18 cellular contexts compared by ENCODE assay signal in genomic region chr3:12939137-12939536, GRCh38.
A peak's percentile ranks its signal among the peaks of the same experiment; 100 is the strongest.
DNase-seq lines count a peak whose midpoint lies in the region; ATAC-seq lines count a peak whose summit lies in the region.
"Had no signal": no experiment of that assay in that cellular context is flagged by ENCODE, and none has a peak within 500 bp of the region (broad histone marks: within the 10 kb centered on the region; RNA-seq: fewer than 3 reads in every experiment).

No MANE protein-coding gene starts in this region.

- H2BK12ac ChIP-seq in trophoblast cell (ENCODE audit: low read length), result no peak overlapping the region

- H3K36me3 ChIP-seq in BLaER1, result peaks cover 98% of the 10 kb centered on the region
- H3K36me3 ChIP-seq in adipocyte (ENCODE audit: control insufficient read depth, insufficient read depth, low read length, severe bottlenecking), result peaks cover 31% of the 10 kb centered on the region
- H3K36me3 ChIP-seq in mucosa of stomach (ENCODE audit: control insufficient read depth, insufficient read depth, low read length), result no peaks in the 10 kb centered on the region
- peaks cover 14 to 19% of the 10 kb centered on the region in 2 donors for H3K36me3 ChIP-seq in stomach smooth muscle (ENCODE audit: control insufficient read depth in 2 of 2, insufficient read depth in 2 of 2, low read length in 2 of 2)
- H3K36me3 ChIP-seq in trophoblast cell (ENCODE audit: control insufficient read depth in 1 of 2, insufficient read depth in 2 of 2, low read length in 2 of 2), result peaks cover 42 to 53% of the 10 kb centered on the region in 2 experiments

- H4K12ac ChIP-seq in trophoblast cell (ENCODE audit: low read depth, low read length), result no peak overlapping the region

- H3K27me3 ChIP-seq in BLaER1 (no peaks in the 10 kb centered on the region), adipocyte (replicated peaks; ENCODE audit: control insufficient read depth, insufficient read depth, low read length) (no peaks in the 10 kb centered on the region), mucosa of stomach (ENCODE audit: control insufficient read depth, insufficient read depth, low read length) (no peaks in the 10 kb centered on the region), stomach smooth muscle (ENCODE audit: control insufficient read depth in 1 of 2, insufficient read depth in 2 of 2, low read length in 2 of 2) (no peaks in the 10 kb centered on the region), trophoblast cell (ENCODE audit: insufficient read depth, low read length) (no peaks in the 10 kb centered on the region)
- H3K27me3 ChIP-seq: pancreas, thyroid gland had no signal

- no peak overlapping the region for H3K18ac ChIP-seq in trophoblast cell (ENCODE audit: low read length)

- H3K4me2 ChIP-seq in BLaER1, result peak overlapping the region; percentile 80
- H3K4me2 ChIP-seq in trophoblast cell (ENCODE audit: low read length), result no peak overlapping the region
- H3K4me2 ChIP-seq: smooth muscle cell had no signal

- no peak overlapping the region for H4K91ac ChIP-seq in trophoblast cell (ENCODE audit: low read depth, low read length)

- H3K9me3 ChIP-seq in BLaER1 (no peaks in the 10 kb centered on the region), adipocyte (ENCODE audit: control insufficient read depth, low read length) (no peaks in the 10 kb centered on the region), mucosa of stomach (ENCODE audit: control insufficient read depth, low read length) (no peaks in the 10 kb centered on the region), stomach smooth muscle (ENCODE audit: control insufficient read depth in 2 of 2, low read length in 2 of 2) (no peaks in the 10 kb centered on the region), trophoblast cell (ENCODE audit: insufficient read depth, low read depth, low read length) (no peaks in the 10 kb centered on the region)
- H3K9me3 ChIP-seq: pancreas, thyroid gland had no signal

- no peak overlapping the region for H3K4ac ChIP-seq in trophoblast cell (ENCODE audit: low read depth, low read length)

- H3K4me1 ChIP-seq in BLaER1, result peaks cover 99% of the 10 kb centered on the region
- peaks cover 30% of the 10 kb centered on the region for H3K4me1 ChIP-seq in adipocyte (ENCODE audit: control insufficient read depth, insufficient read depth, low read length)
- H3K4me1 ChIP-seq in mucosa of stomach (ENCODE audit: control insufficient read depth, insufficient read depth, low read length), result peaks cover 24% of the 10 kb centered on the region
- H3K4me1 ChIP-seq in stomach smooth muscle (ENCODE audit: control insufficient read depth, insufficient read depth, low read length), result peaks cover 67% of the 10 kb centered on the region
- H3K4me1 ChIP-seq in trophoblast cell (ENCODE audit: control insufficient read depth in 1 of 2, insufficient read depth in 2 of 2, low read length in 2 of 2), result peaks cover 0 to 9% of the 10 kb centered on the region in 2 experiments

- no peaks in the 10 kb centered on the region for H3K79me2 ChIP-seq in trophoblast cell (ENCODE audit: control insufficient read depth, insufficient read depth, low read length, poor library complexity)

- H3K23ac ChIP-seq in trophoblast cell (ENCODE audit: low read length), result no peak overlapping the region

- H3K79me1 ChIP-seq in trophoblast cell (ENCODE audit: low read length), result no peaks in the 10 kb centered on the region

- H2BK5ac ChIP-seq in trophoblast cell (ENCODE audit: low read depth, low read length, poor library complexity), result no peak overlapping the region

- ATAC-seq in GM21717 (IDR thresholded peaks at IDR 0.05; ENCODE audit: unreplicated experiment), result no peak
- ATAC-seq in GM19035 (IDR thresholded peaks at IDR 0.05; ENCODE audit: unreplicated experiment), result no peak
- ATAC-seq: left lobe of liver, pancreas had no signal

- H3K27ac ChIP-seq in BLaER1 (peak overlapping the region; percentile 77), stomach smooth muscle (ENCODE audit: low read length) (peak overlapping the region; percentile 71), trophoblast cell (ENCODE audit: low read depth, low read length) (no peak overlapping the region)
- H3K27ac ChIP-seq: pancreas had no signal

- WGBS in trophoblast cell (ENCODE audit: extremely low coverage, insufficient coverage, insufficient read length), result no CpG with 5 or more reads among the region's 10 CpGs

- H2BK120ac ChIP-seq in trophoblast cell (ENCODE audit: insufficient read depth, low read length, poor library complexity), result no peak overlapping the region

- H3K4me3 ChIP-seq in BLaER1 (no peak overlapping the region), adipocyte (ENCODE audit: low read length) (no peak overlapping the region), mucosa of stomach (ENCODE audit: low read length) (no peak overlapping the region), stomach smooth muscle (ENCODE audit: low read length in 2 of 2) (no peak overlapping the region), trophoblast cell (ENCODE audit: low read depth, low read length) (no peak overlapping the region)
- H3K4me3 ChIP-seq: pancreas, smooth muscle cell, thyroid gland had no signal

- H2AK5ac ChIP-seq in trophoblast cell (ENCODE audit: low read length), result no peak overlapping the region

- DNase-seq in adipocyte (ENCODE audit: low read depth) (no peak), retina (no peak), trophoblast cell (no peak)
- DNase-seq: activated CD4-positive, alpha-beta T cell treated with anti-CD3 and anti-CD28 coated beads for 4 hours; foreskin melanocyte; KBM-7; NCI-H2081; NK-92 treated with Interleukin-12 subunit alpha and Interleukin-12 subunit beta, amount 100 ng/mL, for 24 hours; pancreas; stimulated activated CD4-positive, alpha-beta T cell treated with anti-CD3 and anti-CD28 coated beads, Interleukin-4, amount 100 ng/mL, for 4 hours; thyroid gland had no signal

- no peak overlapping the region for H3K14ac ChIP-seq in trophoblast cell (ENCODE audit: low read length)

- H2AFZ ChIP-seq in trophoblast cell (ENCODE audit: insufficient read depth, low read length, poor library complexity), result no peak overlapping the region

- H4K20me1 ChIP-seq in BLaER1, result peaks cover 100% of the 10 kb centered on the region

- peak overlapping the region; percentile 64; the same call in 1 of the 2 replicates for H3K9ac ChIP-seq in BLaER1
- H3K9ac ChIP-seq in adipocyte (ENCODE audit: low read length), result peak overlapping the region; percentile 67
- H3K9ac ChIP-seq in mucosa of stomach (ENCODE audit: low read length), result peak overlapping the region; percentile 28
- H3K9ac ChIP-seq in stomach smooth muscle (ENCODE audit: low read length in 2 of 2), result peak overlapping the region; percentile 46 to 55
- H3K9ac ChIP-seq in trophoblast cell (ENCODE audit: low read length), result no peak overlapping the region

- no peak overlapping the region for H4K8ac ChIP-seq in trophoblast cell (ENCODE audit: low read depth, low read length)
